Comparison of ENCODE assay signal across 7 cellular contexts in the genomic region with DNA sequence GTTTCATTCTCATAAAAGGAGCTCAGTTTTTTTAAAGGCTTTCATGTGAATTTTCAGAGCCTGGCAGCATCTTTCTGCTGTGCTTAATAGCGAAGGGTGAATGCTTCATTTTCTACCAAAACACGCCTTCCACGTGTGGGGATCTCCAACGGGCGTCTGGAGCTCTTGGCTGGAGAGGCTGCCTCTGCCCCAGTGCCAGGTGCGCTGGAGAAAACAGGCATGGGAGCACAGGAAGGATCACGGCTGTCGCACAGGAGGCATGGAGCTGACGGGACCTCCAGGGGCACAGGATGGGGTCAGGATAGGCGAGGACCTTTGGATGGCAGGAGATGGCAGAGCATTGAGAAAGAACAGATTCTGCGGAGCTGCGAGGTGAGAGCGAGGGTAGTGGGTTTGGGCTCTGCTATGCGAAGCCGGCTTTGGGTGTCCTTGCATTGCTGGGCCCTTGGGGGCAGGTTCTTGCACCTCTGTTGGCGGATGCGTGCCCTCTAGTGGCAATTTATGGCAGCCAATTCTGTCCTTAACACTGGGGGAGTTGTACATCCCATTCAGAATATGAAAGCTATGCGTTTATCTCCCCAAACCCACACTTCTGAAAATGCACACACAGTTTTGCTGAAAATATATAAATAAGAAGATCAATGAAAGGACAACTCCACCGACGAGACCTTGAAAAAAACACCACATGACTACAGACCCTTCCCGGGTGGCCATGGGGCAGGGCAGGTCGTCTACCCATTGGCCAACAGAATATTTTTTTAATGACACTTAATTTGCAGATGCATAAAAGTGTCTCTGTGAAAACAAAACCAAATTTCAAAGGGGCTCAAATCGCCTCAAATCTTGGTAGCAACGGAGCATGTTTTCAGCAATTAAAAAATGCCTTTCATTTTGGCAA.
DNase-seq lines count a peak whose midpoint lies in the region; ATAC-seq and TF ChIP-seq lines count a peak whose summit lies in the region.

No MANE protein-coding gene starts in this region.

- no peak overlapping the region for H3K27ac ChIP-seq in OCI-LY7 (ENCODE audit: low read depth, low read length, poor library complexity, severe bottlenecking)
- no peak overlapping the region for H3K27ac ChIP-seq in tibial artery

- BruUV-seq in OCI-LY7 (replicated peaks; lab: Mats Ljungman, UMichigan): no TSS peak

- H3K27me3 ChIP-seq in tibial artery: no peaks in the 10 kb centered on the region

- H4K20me1 ChIP-seq in OCI-LY7 (ENCODE audit: insufficient read depth, low read length): no peaks in the 10 kb centered on the region

- no peaks in the 10 kb centered on the region for H3K9me2 ChIP-seq in OCI-LY7 (ENCODE audit: insufficient read depth, low read length)

- in situ Hi-C loops in astrocyte of the spinal cord (cut with HindIII; ENCODE audit: low sequenced_read_pairs): no loop called here

- POLR2A ChIA-PET in OCI-LY7 (lab: Charles Lee): interaction anchor here (0.7 kb wide), 1 partner anchor 56 kb away, joined by 3 read pairs; no protein-coding TSS in a partner anchor

- H3K9me3 ChIP-seq in OCI-LY7 (ENCODE audit: low read length) (no peaks in the 10 kb centered on the region), tibial artery (no peaks in the 10 kb centered on the region)

- CTCF ChIA-PET in OCI-LY7 (lab: Charles Lee; ENCODE audit: unreplicated experiment): interaction anchor here (0.8 to 1.6 kb wide), 3 partner anchors 8 to 208 kb away, joined by 3 to 6 read pairs (median 3); no protein-coding TSS in a partner anchor

- H3K36me3 ChIP-seq in OCI-LY7 (ENCODE audit: insufficient read depth, low read length) (no peaks in the 10 kb centered on the region), tibial artery (no peaks in the 10 kb centered on the region)

- intact Hi-C loops in OCI-LY7 (cut with micrococcal nuclease; ENCODE audit: unreplicated experiment) (loop anchor here (1.0 to 10.0 kb wide), 4 partner anchors 34 to 734 kb away; no protein-coding TSS in a partner anchor), tibial artery (cut with DNase I; ENCODE audit: low total_unique reads) (no loop called here)

- no peak overlapping the region for H2AFZ ChIP-seq in OCI-LY7 (ENCODE audit: low read length)

- H3K4me1 ChIP-seq in OCI-LY7 (ENCODE audit: insufficient read depth, low read length, poor library complexity, severe bottlenecking): no peaks in the 10 kb centered on the region
- peaks cover 0 to 6% (median 0%) of the 10 kb centered on the region in 4 donors for H3K4me1 ChIP-seq in tibial artery

- H3K4me3 ChIP-seq in OCI-LY7 (ENCODE audit: low read depth, low read length, poor library complexity, severe bottlenecking) (no peak overlapping the region), astrocyte of the spinal cord (ENCODE audit: low read depth, low read length) (no peak overlapping the region), tibial artery (no peak overlapping the region)

- H3K79me2 ChIP-seq in OCI-LY7 (ENCODE audit: insufficient read depth, low read depth, low read length): no peaks in the 10 kb centered on the region

- ATAC-seq in GM19397 (IDR thresholded peaks at IDR 0.05; ENCODE audit: unreplicated experiment) (peak; percentile 78), HG03571 (IDR thresholded peaks at IDR 0.05; ENCODE audit: unreplicated experiment) (peak; percentile 88)

- DNase-seq in EL (peak; percentile 54), OCI-LY7 (ENCODE audit: low spot score) (peak; percentile 82), astrocyte of the spinal cord (ENCODE audit: low read depth, low spot score) (peak; percentile 53), left kidney (ENCODE audit: low read depth, low spot score) (peak; percentile 69), tibial artery (no peak)

- TF ChIP-seq CTCF in OCI-LY7 (conservative IDR thresholded peaks at IDR 0.05; ENCODE audit: low read length) (peak; percentile 96), astrocyte of the spinal cord (IDR thresholded peaks at IDR 0.05; ENCODE audit: low read depth, low read length) (peak; percentile 76), tibial artery (IDR thresholded peaks at IDR 0.05) (peak; percentile 9 to 25)

- no peak overlapping the region for H3K4me2 ChIP-seq in OCI-LY7 (ENCODE audit: low read length)

Comparison
In these comparisons a context has a peak if more than half of its experiments do, and no peak if none do; other contexts are left out.
1. DNase-seq: peak in EL (single experiment), OCI-LY7 (single experiment), astrocyte of the spinal cord (single experiment) and left kidney (single experiment); none in tibial artery (0 of 2).
2. CTCF ChIP-seq: peak in every context shown above with its lines; median percentile 96 in OCI-LY7; 76 in astrocyte of the spinal cord; 17 in tibial artery.